In genomic region chr22:29380032-29380781, GRCh38 we compare ENCODE assay signal across 14 cellular contexts. TPM values are rescaled to one million over a fixed set of nuclear protein-coding genes. Genes with fewer than 3 reads are reported as not detected.
DNase-seq lines count a peak whose midpoint lies in the region; ATAC-seq, FAIRE-seq and TF ChIP-seq lines count a peak whose summit lies in the region.
"Had no signal": no experiment of that assay in that cellular context is flagged by ENCODE, and none has a peak within 500 bp of the region (broad histone marks: within the 10 kb centered on the region; RNA-seq: fewer than 3 reads in every experiment).

No MANE protein-coding gene starts in this region.

- no peak overlapping the region for H3K9ac ChIP-seq in HepG2 (ENCODE audit: insufficient read depth, low read depth, low read length)

- peaks cover 59% of the 10 kb centered on the region for H3K4me1 Mint-ChIP-seq in activated T-cell treated with anti-CD3 and anti-CD28 coated beads, Interleukin-2, amount 50 U/mL, for 24 hours (ENCODE audit: low read depth)
- H3K4me1 Mint-ChIP-seq in T-cell = peaks cover 56 to 59% (median 57%) of the 10 kb centered on the region in 3 donors
- H3K4me1 Mint-ChIP-seq in stimulated activated naive B cell treated with anti-CD40 and anti-IgM and Interleukin-4, amounts not matched to agents 10 μg/mL and 1 μg/mL and 100 μg/mL, for 72 hours = peaks cover 72 to 93% of the 10 kb centered on the region in 2 donors

- H4K20me1 ChIP-seq in HepG2 (ENCODE audit: insufficient read depth, low read length) = no peaks in the 10 kb centered on the region; the same call in 1 of the 2 replicates

- H3K36me3 Mint-ChIP-seq in activated T-cell treated with anti-CD3 and anti-CD28 coated beads, Interleukin-2, amount 50 U/mL, for 24 hours (ENCODE audit: low read depth) = peaks cover 88% of the 10 kb centered on the region
- H3K36me3 Mint-ChIP-seq in T-cell = peaks cover 36% of the 10 kb centered on the region
- H3K36me3 Mint-ChIP-seq in stimulated activated naive B cell treated with anti-CD40 and anti-IgM and Interleukin-4, amounts not matched to agents 10 μg/mL and 1 μg/mL and 100 μg/mL, for 72 hours = peaks cover 64 to 89% of the 10 kb centered on the region in 2 donors

- CTCF ChIA-PET in T-cell (lab: Charles Lee) (no interaction called here), HepG2 (lab: Yijun Ruan, JAX; ENCODE audit: low intra/inter-chr PET ratio, low total read pairs) (no interaction called here)

- peak overlapping the region; percentile 15 for H3K27ac Mint-ChIP-seq in activated T-cell treated with anti-CD3 and anti-CD28 coated beads, Interleukin-2, amount 50 U/mL, for 24 hours
- peak overlapping the region; percentile 0 to 4 for H3K27ac Mint-ChIP-seq in T-cell
- H3K27ac Mint-ChIP-seq in stimulated activated naive B cell treated with anti-CD40 and anti-IgM and Interleukin-4, amounts not matched to agents 10 μg/mL and 1 μg/mL and 100 μg/mL, for 72 hours = peak overlapping the region; percentile 75

- H3K9me3 ChIP-seq in HepG2 (ENCODE audit: low read length) (no peaks in the 10 kb centered on the region), small intestine (ENCODE audit: control insufficient read depth, low read depth) (no peaks in the 10 kb centered on the region)

- TF ChIP-seq CTCF in HepG2 (CRISPR knock-in tag; IDR thresholded peaks at IDR 0.05) = no peak

- TF ChIP-seq POLR2A in HepG2 (IDR thresholded peaks at IDR 0.05; ENCODE audit: insufficient read depth in 1 of 2, low read depth in 2 of 2, low read length in 2 of 2) = no peak

- POLR2A ChIA-PET in T-cell (lab: Charles Lee) (no interaction called here), HepG2 (lab: Yijun Ruan, JAX) (no interaction called here)

- no peaks in the 10 kb centered on the region for H3K27me3 Mint-ChIP-seq in activated T-cell treated with anti-CD3 and anti-CD28 coated beads, Interleukin-2, amount 50 U/mL, for 24 hours
- no peaks in the 10 kb centered on the region for H3K27me3 Mint-ChIP-seq in T-cell
- no peaks in the 10 kb centered on the region for H3K27me3 Mint-ChIP-seq in stimulated activated naive B cell treated with anti-CD40 and anti-IgM and Interleukin-4, amounts not matched to agents 10 μg/mL and 1 μg/mL and 100 μg/mL, for 72 hours

- H3K36me3 ChIP-seq in HepG2 (replicated peaks in 1 of 2; ENCODE audit: control insufficient read depth in 1 of 2, insufficient read depth in 2 of 2, low read length in 2 of 2) (peaks cover 2 to 13% of the 10 kb centered on the region in 2 experiments; a peak in 2 of 5 replicates), small intestine (ENCODE audit: control insufficient read depth in 2 of 2, insufficient read depth in 2 of 2, low read length in 2 of 2) (peaks cover 7 to 9% of the 10 kb centered on the region in 2 donors)

- H3K27ac ChIP-seq in HepG2 (ENCODE audit: extremely low read length, insufficient read depth, low read length) = no peak overlapping the region
- no peak overlapping the region for H3K27ac ChIP-seq in small intestine (ENCODE audit: low read depth in 1 of 2, low read length in 1 of 2)
- H3K27ac ChIP-seq: coronary artery had no signal

- in situ Hi-C loops in HepG2 (cut with HindIII; ENCODE audit: extremely low pct_ligation_motif_present, low pct_unique_long_range_greater_than_20kb) = no loop called here

- no peak for TF ChIP-seq EP300 in HepG2 (IDR thresholded peaks at IDR 0.05; ENCODE audit: low read depth in 2 of 2, low read length in 2 of 2)
- TF ChIP-seq EP300 in HepG2 (CRISPR knock-in tag; IDR thresholded peaks at IDR 0.05; ENCODE audit: borderline replicate concordance) = no peak

- ATAC-seq in T-cell (replicated peaks in 1 of 4) (no peak), HepG2 (no peak), HG03342 (IDR thresholded peaks at IDR 0.05; ENCODE audit: unreplicated experiment) (no peak)
- ATAC-seq in stimulated activated naive B cell treated with anti-CD40 and anti-IgM and Interleukin-4, amounts not matched to agents 10 μg/mL and 1 μg/mL and 100 μg/mL, for 72 hours (replicated peaks) = no peak

- no peaks in the 10 kb centered on the region for H3K9me3 Mint-ChIP-seq in activated T-cell treated with anti-CD3 and anti-CD28 coated beads, Interleukin-2, amount 50 U/mL, for 24 hours
- no peaks in the 10 kb centered on the region for H3K9me3 Mint-ChIP-seq in T-cell
- H3K9me3 Mint-ChIP-seq in stimulated activated naive B cell treated with anti-CD40 and anti-IgM and Interleukin-4, amounts not matched to agents 10 μg/mL and 1 μg/mL and 100 μg/mL, for 72 hours = no peaks in the 10 kb centered on the region

- peaks cover 33% of the 10 kb centered on the region for H3K4me1 ChIP-seq in HepG2 (ENCODE audit: insufficient read depth, low read length)
- H3K4me1 ChIP-seq in small intestine (ENCODE audit: control insufficient read depth in 2 of 2, insufficient read depth in 1 of 2, low read depth in 1 of 2, low read length in 1 of 2) = peaks cover 0 to 15% of the 10 kb centered on the region in 2 donors

- no peak overlapping the region for H3K4me3 Mint-ChIP-seq in activated T-cell treated with anti-CD3 and anti-CD28 coated beads, Interleukin-2, amount 50 U/mL, for 24 hours
- no peak overlapping the region for H3K4me3 Mint-ChIP-seq in T-cell
- H3K4me3 Mint-ChIP-seq in stimulated activated naive B cell treated with anti-CD40 and anti-IgM and Interleukin-4, amounts not matched to agents 10 μg/mL and 1 μg/mL and 100 μg/mL, for 72 hours = peak overlapping the region; percentile 1 to 4

- BruUV-seq in HepG2 (replicated peaks; lab: Mats Ljungman, UMichigan) = no TSS peak

- peaks cover 11% of the 10 kb centered on the region for H3K79me2 ChIP-seq in HepG2 (ENCODE audit: insufficient read depth, low read length)

- DNase-seq in activated T-cell treated with anti-CD3 and anti-CD28 coated beads, Interleukin-2, amount 50 U/mL, for 24 hours = no peak
- no peak for DNase-seq in activated T-cell treated with anti-CD3 and anti-CD28 coated beads, Interleukin-2, amount 50 U/mL, for 1 hour
- DNase-seq in T-cell (no peak), fibroblast of gingiva (ENCODE audit: low read depth) (peak; percentile 8), HepG2 (ENCODE audit: low spot score) (no peak), small intestine (no peak)
- no peak for DNase-seq in stimulated activated naive B cell treated with anti-CD40 and anti-IgM and Interleukin-4, amounts not matched to agents 10 μg/mL and 1 μg/mL and 100 μg/mL, for 72 hours
- DNase-seq: hypothalamus, NCI-H1694, T-helper 9 cell had no signal

- no peak for TF ChIP-seq RAD21 in HepG2 (CRISPR knock-in tag; IDR thresholded peaks at IDR 0.05)

- H3K27me3 ChIP-seq in HepG2 (ENCODE audit: control insufficient read depth in 1 of 2, insufficient read depth in 2 of 2, low read length in 2 of 2) (no peaks in the 10 kb centered on the region), small intestine (ENCODE audit: control insufficient read depth in 2 of 2, insufficient read depth in 2 of 2, low read length in 2 of 2) (no peaks in the 10 kb centered on the region)

- no peak overlapping the region for H3K4me2 ChIP-seq in HepG2 (ENCODE audit: low read depth, low read length)

- intact Hi-C loops in HepG2 (cut with micrococcal nuclease; ENCODE audit: unreplicated experiment) = no loop called here

- no peak for FAIRE-seq in HepG2 (lab: Jason Lieb, UNC)
- no peak for FAIRE-seq in small intestine (lab: Jason Lieb, UNC)

- H3K4me3 ChIP-seq in HepG2 (replicated peaks in 1 of 3; ENCODE audit: insufficient read depth in 1 of 3, low read depth in 2 of 3, low read length in 3 of 3) (no peak overlapping the region), small intestine (ENCODE audit: low read depth in 1 of 2, low read length in 2 of 2) (no peak overlapping the region)
- H3K4me3 ChIP-seq: coronary artery, skin epidermis had no signal

- WGBS in HepG2 (ENCODE audit: low lambda C conversion rate) = 98% methylated on average over 6 of the region's 6 CpGs
- 92 to 94% (median 93%) methylated on average over 5 to 6 of the region's 6 CpGs for WGBS in small intestine, 3 donors

- H2AFZ ChIP-seq in HepG2 (ENCODE audit: low read length) = no peak overlapping the region

RNA-seq across cellular contexts. Expression of gene AP1B1, which starts 8.2 kb away (rescaled TPM):
- 10 to 100 TPM; 41.1 to 49.5 (median 47.1) TPM for total RNA-seq in T-cell
- total RNA-seq in HepG2 (2016; rRNA removed; fragmentation: Illumina TruSeq; extraction: Trizol) = 28.9 and 29.7 TPM in 2 replicates
- total RNA-seq in HepG2 (2016; cell fraction: cytosol; rRNA removed; fragmentation: Illumina TruSeq; extraction: Trizol; ENCODE audit: low read depth) = 5.7 and 5.9 TPM in 2 replicates
- total RNA-seq in HepG2 (2016; cell fraction: insoluble cytoplasmic fraction; rRNA removed; fragmentation: Illumina TruSeq; extraction: Trizol) = 26.4 and 28.8 TPM in 2 replicates
- total RNA-seq in HepG2 (2016; cell fraction: membrane; rRNA removed; fragmentation: Illumina TruSeq; extraction: Trizol) = 13.5 and 15.5 TPM in 2 replicates
- 18.1 and 19.1 TPM in 2 replicates for total RNA-seq in HepG2 (2016; cell fraction: nucleus; rRNA removed; fragmentation: Illumina TruSeq; extraction: Trizol)
- 26.0 and 26.6 TPM in 2 replicates for polyA plus RNA-seq in HepG2 (2011; rRNA removed)
- polyA plus RNA-seq in HepG2 (2011; cell fraction: cytosol; rRNA removed) = 16.8 and 22.0 TPM in 2 replicates
- polyA plus RNA-seq in HepG2 (2011; cell fraction: nucleus; rRNA removed) = 34.0 and 38.2 TPM in 2 replicates
- 20.3 and 22.7 TPM in 2 replicates for polyA plus RNA-seq in HepG2 (2012)
- 4.3 and 4.6 TPM in 2 replicates for polyA plus RNA-seq in HepG2 (2016; cell fraction: cytosol; fragmentation: Illumina TruSeq; extraction: Trizol; ENCODE audit: low read depth)
- 22.1 and 30.0 TPM in 2 replicates for polyA plus RNA-seq in HepG2 (2016; cell fraction: insoluble cytoplasmic fraction; fragmentation: Illumina TruSeq; extraction: Trizol; ENCODE audit: low read depth)
- 9.7 and 10.4 TPM in 2 replicates for polyA plus RNA-seq in HepG2 (2016; cell fraction: membrane; fragmentation: Illumina TruSeq; extraction: Trizol; ENCODE audit: low read depth)
- 30.2 and 32.6 TPM in 2 replicates for polyA plus RNA-seq in HepG2 (2016; cell fraction: nucleus; fragmentation: Illumina TruSeq; extraction: Trizol; ENCODE audit: insufficient read depth, low read depth)
- polyA minus RNA-seq in HepG2 (2011; rRNA and poly(A)+ RNA removed; ENCODE audit: low replicate concordance) = 92.9 and 98.5 TPM in 2 replicates
- polyA minus RNA-seq in HepG2 (2011; cell fraction: cytosol; rRNA and poly(A)+ RNA removed) = 32.7 and 33.4 TPM in 2 replicates
- 19.2 and 21.4 TPM in 2 replicates for polyA minus RNA-seq in HepG2 (2011; cell fraction: nucleus; rRNA and poly(A)+ RNA removed)
- polyA plus RNA-seq in small intestine = 10 to 100 TPM; 51.6 to 61.6 (median 55.0) TPM

RNA-seq across cellular contexts. Expression of gene RFPL1, which starts 58.2 kb away (rescaled TPM):
- total RNA-seq in T-cell (under 1 TPM in 1 of 5 donors, not detected in 4; 0.22 TPM), HepG2 (2016; rRNA removed; fragmentation: Illumina TruSeq; extraction: Trizol) (not detected in 2 replicates)
- total RNA-seq in HepG2 (2016; cell fraction: cytosol; rRNA removed; fragmentation: Illumina TruSeq; extraction: Trizol; ENCODE audit: low read depth) = not detected in 2 replicates
- total RNA-seq in HepG2 (2016; cell fraction: insoluble cytoplasmic fraction; rRNA removed; fragmentation: Illumina TruSeq; extraction: Trizol) = not detected in 2 replicates
- not detected in 2 replicates for total RNA-seq in HepG2 (2016; cell fraction: membrane; rRNA removed; fragmentation: Illumina TruSeq; extraction: Trizol)
- total RNA-seq in HepG2 (2016; cell fraction: nucleus; rRNA removed; fragmentation: Illumina TruSeq; extraction: Trizol) = not detected in 2 replicates
- polyA plus RNA-seq in HepG2 (2011; rRNA removed) (not detected in 2 replicates), small intestine (under 1 TPM in 1 of 3 donors, not detected in 2; 0.04 TPM)
- polyA plus RNA-seq in HepG2 (2011; cell fraction: cytosol; rRNA removed) = not detected in 2 replicates
- not detected in 2 replicates for polyA plus RNA-seq in HepG2 (2011; cell fraction: nucleus; rRNA removed)
- not detected in 2 replicates for polyA plus RNA-seq in HepG2 (2012)
- polyA plus RNA-seq in HepG2 (2016; cell fraction: cytosol; fragmentation: Illumina TruSeq; extraction: Trizol; ENCODE audit: low read depth) = not detected in 2 replicates
- not detected in 2 replicates for polyA plus RNA-seq in HepG2 (2016; cell fraction: insoluble cytoplasmic fraction; fragmentation: Illumina TruSeq; extraction: Trizol; ENCODE audit: low read depth)
- polyA plus RNA-seq in HepG2 (2016; cell fraction: membrane; fragmentation: Illumina TruSeq; extraction: Trizol; ENCODE audit: low read depth) = not detected in 2 replicates
- not detected in 2 replicates for polyA plus RNA-seq in HepG2 (2016; cell fraction: nucleus; fragmentation: Illumina TruSeq; extraction: Trizol; ENCODE audit: insufficient read depth, low read depth)
- polyA minus RNA-seq in HepG2 (2011; rRNA and poly(A)+ RNA removed; ENCODE audit: low replicate concordance) = not detected in 2 replicates
- not detected in 2 replicates for polyA minus RNA-seq in HepG2 (2011; cell fraction: cytosol; rRNA and poly(A)+ RNA removed)
- polyA minus RNA-seq in HepG2 (2011; cell fraction: nucleus; rRNA and poly(A)+ RNA removed) = not detected in 2 replicates
- total RNA-seq: mononuclear cell had no signal

Comparison
In these comparisons a context has a peak if more than half of its experiments do, and no peak if none do; other contexts are left out.
1. H3K27ac Mint-ChIP-seq: peak in every context shown above with its lines; median percentile 75 in stimulated activated naive B cell treated with anti-CD40 and anti-IgM and Interleukin-4, amounts not matched to agents 10 μg/mL and 1 μg/mL and 100 μg/mL, for 72 hours; 15 in activated T-cell treated with anti-CD3 and anti-CD28 coated beads, Interleukin-2, amount 50 U/mL, for 24 hours; 2 in T-cell.
2. H3K4me3 Mint-ChIP-seq: peak in stimulated activated naive B cell treated with anti-CD40 and anti-IgM and Interleukin-4, amounts not matched to agents 10 μg/mL and 1 μg/mL and 100 μg/mL, for 72 hours (2 of 2); none in activated T-cell treated with anti-CD3 and anti-CD28 coated beads, Interleukin-2, amount 50 U/mL, for 24 hours (single experiment) and T-cell (0 of 3).